Comparison of ENCODE assay signal across 18 cellular contexts in genomic region chr20:33671573-33672288, GRCh38. TPM values are rescaled to one million over a fixed set of nuclear protein-coding genes. Genes with fewer than 3 reads are reported as not detected.
DNase-seq lines count a peak whose midpoint lies in the region; ATAC-seq, FAIRE-seq and TF ChIP-seq lines count a peak whose summit lies in the region.
"Had no signal": no experiment of that assay in that cellular context is flagged by ENCODE, and none has a peak within 500 bp of the region (broad histone marks: within the 10 kb centered on the region; RNA-seq: fewer than 3 reads in every experiment).

No MANE protein-coding gene starts in this region.

- no peak for DNase-seq in A549 (ENCODE audit: low read depth in 1 of 2, low spot score in 1 of 2)
- no peak for DNase-seq in Caco-2
- DNase-seq in adipocyte (ENCODE audit: low read depth), result no peak
- no peak for DNase-seq in naive B cell
- no peak for DNase-seq in NCI-H1417 (lab: John Stamatoyannopoulos, UW)
- no peak for DNase-seq in effector CD8-positive, alpha-beta T cell (lab: John Stamatoyannopoulos, UW)
- no peak for DNase-seq in NCI-H2171 (lab: John Stamatoyannopoulos, UW)
- no peak for DNase-seq in activated CD8-positive, alpha-beta memory T cell treated with anti-CD3 and anti-CD28 coated beads for 24 hours
- DNase-seq: activated CD4-positive, alpha-beta memory T cell treated with anti-CD3 and anti-CD28 coated beads, Interleukin-2, amount 10 ng/mL, durations not matched to agents 7 days and 5 days; C1 segment of cervical spinal cord; EL; NCI-H526; RPMI8226 had no signal

- no peak overlapping the region; a peak in 1 of 6 replicates for H3K27ac ChIP-seq in A549
- H3K27ac ChIP-seq: cardiac muscle cell had no signal

- H3K4me2 ChIP-seq in A549, result no peak overlapping the region; the same call in 2 of the 3 replicates

- TF ChIP-seq RAD21 in A549 (conservative IDR thresholded peaks at IDR 0.05 in 1 of 2, IDR thresholded peaks at IDR 0.05 in 1 of 2), result no peak

- peak overlapping the region; percentile 98 for H3K27ac Mint-ChIP-seq in Caco-2 (ENCODE audit: unreplicated experiment)
- H3K27ac Mint-ChIP-seq in naive B cell, result peak overlapping the region in 2 of 6 donors; percentile 10 to 11

- H3K4me3 Mint-ChIP-seq in Caco-2 (ENCODE audit: unreplicated experiment) (peak overlapping the region; percentile 99), naive B cell (peak overlapping the region in 5 of 8 donors; percentile 49 to 79 (median 59))

- TF ChIP-seq EP300 in A549 (IDR thresholded peaks at IDR 0.05), result no peak

- peaks cover 56% of the 10 kb centered on the region for H3K36me3 Mint-ChIP-seq in Caco-2 (ENCODE audit: insufficient read depth, unreplicated experiment)
- no peaks in the 10 kb centered on the region for H3K36me3 Mint-ChIP-seq in naive B cell

- WGBS in A549 (ENCODE audit: missing lambda C conversion rate), result 85% methylated on average over 8 of the region's 8 CpGs

- H3K27me3 Mint-ChIP-seq in Caco-2 (ENCODE audit: insufficient read depth, unreplicated experiment) (no peaks in the 10 kb centered on the region), naive B cell (no peaks in the 10 kb centered on the region)
- H3K27me3 Mint-ChIP-seq: activated CD4-positive, alpha-beta memory T cell treated with anti-CD3 and anti-CD28 coated beads, Interleukin-2, amount 10 ng/mL, durations not matched to agents 7 days and 5 days had no signal

- intact Hi-C loops in Caco-2 (cut with micrococcal nuclease; ENCODE audit: unreplicated experiment), result loop anchor here (5.0 kb wide), 1 partner anchor 141 kb away; the partner anchor contains the start of gene CHMP4B

- no peaks in the 10 kb centered on the region for H3K27me3 ChIP-seq in Caco-2 (replicated peaks; ENCODE audit: control insufficient read depth, insufficient read depth, low read length)
- H3K27me3 ChIP-seq in adipocyte (replicated peaks; ENCODE audit: control insufficient read depth, insufficient read depth, low read length), result no peaks in the 10 kb centered on the region
- H3K27me3 ChIP-seq: cardiac muscle cell had no signal

- H3K4me3 ChIP-seq in A549 (no peak overlapping the region), Caco-2 (ENCODE audit: low read depth, low read length) (no peak overlapping the region), adipocyte (ENCODE audit: low read length) (peak overlapping the region; percentile 89)

- TF ChIP-seq POLR2A in A549 (IDR thresholded peaks at IDR 0.05; ENCODE audit: low read length), result no peak

- peaks cover 39% of the 10 kb centered on the region for H3K4me1 Mint-ChIP-seq in Caco-2 (ENCODE audit: low read depth, unreplicated experiment)
- H3K4me1 Mint-ChIP-seq in naive B cell, result peaks cover 26% of the 10 kb centered on the region in 3 donors

- H3K9me3 Mint-ChIP-seq in Caco-2 (ENCODE audit: unreplicated experiment) (no peaks in the 10 kb centered on the region), naive B cell (no peaks in the 10 kb centered on the region)
- H3K9me3 Mint-ChIP-seq: activated CD4-positive, alpha-beta memory T cell treated with anti-CD3 and anti-CD28 coated beads, Interleukin-2, amount 10 ng/mL, durations not matched to agents 7 days and 5 days had no signal

- TF ChIP-seq CTCF in A549 (IDR thresholded peaks at IDR 0.05), result no peak
- TF ChIP-seq CTCF in Caco-2 (IDR thresholded peaks at IDR 0.05; ENCODE audit: insufficient read depth in 1 of 2, low read depth in 1 of 2, low read length in 1 of 2, severe bottlenecking in 1 of 2, unreplicated experiment in 1 of 2), result no peak

- H3K9me3 ChIP-seq in A549 (no peaks in the 10 kb centered on the region), Caco-2 (no peaks in the 10 kb centered on the region), adipocyte (ENCODE audit: control insufficient read depth, low read length) (no peaks in the 10 kb centered on the region)

- H3K36me3 ChIP-seq in Caco-2 (ENCODE audit: control insufficient read depth, insufficient read depth, low read length), result peaks cover 11% of the 10 kb centered on the region
- H3K36me3 ChIP-seq in adipocyte (ENCODE audit: control insufficient read depth, insufficient read depth, low read length, severe bottlenecking), result peaks cover 30% of the 10 kb centered on the region

- H3K9ac ChIP-seq in adipocyte (ENCODE audit: low read length), result peak overlapping the region; percentile 93

- ATAC-seq in A549 (no peak), naive B cell (ENCODE audit: low read depth in 2 of 2) (no peak)

- CTCF ChIA-PET in A549 (lab: Yijun Ruan, JAX) (interaction anchor here (0.6 to 2.1 kb wide), 6 partner anchors 9 to 214 kb away, joined by 3 to 10 read pairs (median 4); partner anchors contain the start of genes C20orf144 and CHMP4B), Caco-2 (lab: Charles Lee) (interaction anchor here (0.6 to 1.9 kb wide), 5 partner anchors 48 to 145 kb away, joined by 3 to 4 read pairs (median 3); partner anchors contain the start of gene PXMP4)

- FAIRE-seq in A549 (lab: Jason Lieb, UNC), result no peak
- FAIRE-seq: endometrium, GM12891, islet of Langerhans had no signal

- H3K4me1 ChIP-seq in A549 (peaks cover 23% of the 10 kb centered on the region), Caco-2 (peaks cover 18% of the 10 kb centered on the region), adipocyte (ENCODE audit: control insufficient read depth, insufficient read depth, low read length) (peaks cover 57% of the 10 kb centered on the region)

- TSS peak; percentile 29 for BruUV-seq in Caco-2 (replicated peaks; lab: Mats Ljungman, UMichigan)

- POLR2A ChIA-PET in A549 (lab: Yijun Ruan, JAX), result interaction anchor here (1.0 kb wide), 1 partner anchor 48 kb away, joined by 3 read pairs; the partner anchor contains the start of gene PXMP4
- POLR2A ChIA-PET in Caco-2 (lab: Charles Lee), result no interaction called here

TF ChIP-seq in A549, 52 proteins besides CTCF, POLR2A, EP300 and RAD21:
- TF ChIP-seq KDM1A (IDR thresholded peaks at IDR 0.05; ENCODE audit: low read depth), result 0 out of 2 replicates have a peak, but pooled peaks have one; percentile 75
- TF ChIP-seq ZFP36 (IDR thresholded peaks at IDR 0.05; ENCODE audit: borderline replicate concordance, partially characterized antibody), result peak; percentile 70
- no peak for TF ChIP-seq ATOH8 (CRISPR knock-in tag; IDR thresholded peaks at IDR 0.05; ENCODE audit: low read depth)

RNA-seq across cellular contexts. Expression of gene NECAB3, which starts 2.5 kb away (rescaled TPM):
- polyA plus RNA-seq in A549 (2011; rRNA removed) (9.3 and 10.7 TPM in 2 replicates), A549 (2017; fragmentation: RNase III; extraction: RNeasy Plus Mini Kit Qiagen cat#74134 plus additional on column Dnase treatment) (17.2 to 21.6 TPM (median 19.3 TPM) in 3 replicates), naive B cell (ENCODE audit: low read depth in 6 of 6) (1 to 10 TPM in 1 of 6 donors, under 1 TPM in 2, not detected in 3; 0.74 to 1.0 (median 0.82) TPM)
- 24.6 and 31.7 TPM in 2 replicates for polyA plus RNA-seq in A549 (2012; cell fraction: cytosol; rRNA removed)
- polyA plus RNA-seq in A549 (2012; cell fraction: nucleus; rRNA removed), result 115 and 180 TPM in 2 replicates
- polyA minus RNA-seq in A549 (2011; rRNA and poly(A)+ RNA removed), result 14.3 and 19.7 TPM in 2 replicates
- 98.4 and 105 TPM in 2 replicates for total RNA-seq in Caco-2 (2022)

RNA-seq across cellular contexts. Expression of gene ACTL10, which starts 5.0 kb away (rescaled TPM):
- polyA plus RNA-seq in A549 (2011; rRNA removed) (not detected in 2 replicates), A549 (2017; fragmentation: RNase III; extraction: RNeasy Plus Mini Kit Qiagen cat#74134 plus additional on column Dnase treatment) (not detected in 3 replicates), naive B cell (ENCODE audit: low read depth in 6 of 6) (1 to 10 TPM in 5 of 6 donors, not detected in 1; 1.2 to 4.8 (median 3.7) TPM)
- polyA plus RNA-seq in A549 (2012; cell fraction: cytosol; rRNA removed), result not detected in 2 replicates
- polyA plus RNA-seq in A549 (2012; cell fraction: nucleus; rRNA removed), result not detected in 2 replicates
- not detected in 2 replicates for polyA minus RNA-seq in A549 (2011; rRNA and poly(A)+ RNA removed)
- 3.4 and 4.5 TPM in 2 replicates for total RNA-seq in Caco-2 (2022)

RNA-seq across cellular contexts. Expression of gene C20orf144, which starts 9.6 kb away (rescaled TPM):
- polyA plus RNA-seq in A549 (2011; rRNA removed) (0.09 and 0.10 TPM in 2 replicates), A549 (2017; fragmentation: RNase III; extraction: RNeasy Plus Mini Kit Qiagen cat#74134 plus additional on column Dnase treatment) (0.09 to 0.12 TPM (median 0.12 TPM) in 3 replicates), naive B cell (ENCODE audit: low read depth in 6 of 6) (not detected)
- 0.12 TPM in 2 replicates for polyA plus RNA-seq in A549 (2012; cell fraction: cytosol; rRNA removed)
- 0.10 and 0.13 TPM in 2 replicates for polyA plus RNA-seq in A549 (2012; cell fraction: nucleus; rRNA removed)
- 0.10 and 0.50 TPM in 2 replicates for polyA minus RNA-seq in A549 (2011; rRNA and poly(A)+ RNA removed)
- total RNA-seq in Caco-2 (2022), result 0.18 and 0.51 TPM in 2 replicates
- total RNA-seq: urinary bladder had no signal

RNA-seq across cellular contexts. Expression of gene E2F1, which starts 14.5 kb away (rescaled TPM):
- polyA plus RNA-seq in A549 (2011; rRNA removed) (17.9 and 19.4 TPM in 2 replicates), A549 (2017; fragmentation: RNase III; extraction: RNeasy Plus Mini Kit Qiagen cat#74134 plus additional on column Dnase treatment) (32.8 to 35.8 TPM (median 33.5 TPM) in 3 replicates), naive B cell (ENCODE audit: low read depth in 6 of 6) (under 1 TPM in 4 of 6 donors, not detected in 2; 0.16 to 0.78 (median 0.27) TPM)
- polyA plus RNA-seq in A549 (2012; cell fraction: cytosol; rRNA removed), result 52.5 and 61.3 TPM in 2 replicates
- polyA plus RNA-seq in A549 (2012; cell fraction: nucleus; rRNA removed), result 122 and 133 TPM in 2 replicates
- polyA minus RNA-seq in A549 (2011; rRNA and poly(A)+ RNA removed), result 13.4 and 21.1 TPM in 2 replicates
- 67.5 and 74.7 TPM in 2 replicates for total RNA-seq in Caco-2 (2022)

RNA-seq across cellular contexts. Expression of gene PXMP4, which starts 48.4 kb away (rescaled TPM):
- polyA plus RNA-seq in A549 (2011; rRNA removed), result 6.6 and 7.3 TPM in 2 replicates
- polyA plus RNA-seq in A549 (2012; cell fraction: cytosol; rRNA removed), result 8.5 and 8.8 TPM in 2 replicates
- 7.2 and 7.8 TPM in 2 replicates for polyA plus RNA-seq in A549 (2012; cell fraction: nucleus; rRNA removed)
- polyA plus RNA-seq in A549 (2017; fragmentation: RNase III; extraction: RNeasy Plus Mini Kit Qiagen cat#74134 plus additional on column Dnase treatment), result 4.0 to 5.4 TPM (median 4.5 TPM) in 3 replicates
- polyA minus RNA-seq in A549 (2011; rRNA and poly(A)+ RNA removed), result 10.1 and 10.8 TPM in 2 replicates
- total RNA-seq in Caco-2 (2022), result 37.3 and 39.5 TPM in 2 replicates
- polyA plus RNA-seq in naive B cell (ENCODE audit: low read depth in 6 of 6), result 10 to 100 TPM in 1 of 6 donors, 1 to 10 TPM in 4, not detected in 1; 7.0 to 10.6 (median 8.2) TPM

Comparison
In these comparisons a context has a peak if more than half of its experiments do, and no peak if none do; other contexts are left out.
1. RNA of gene NECAB3, which starts 2.5 kb away (polyA plus RNA-seq): 9.3 to 180 TPM in A549; 0.74 to 1.0 TPM in naive B cell; every median in the first group is over 4 times any median in the second.